ENCODE assay signal across 11 cellular contexts in genomic region chr3:185646382-185647133, GRCh38.
DNase-seq lines count a peak whose midpoint lies in the region; ATAC-seq and TF ChIP-seq lines count a peak whose summit lies in the region.
"Had no signal": no experiment of that assay in that cellular context is flagged by ENCODE, and none has a peak within 500 bp of the region (broad histone marks: within the 10 kb centered on the region; RNA-seq: fewer than 3 reads in every experiment).

No MANE protein-coding gene starts in this region.

- CTCF ChIA-PET in WTC11 (lab: Charles Lee) = interaction anchor here (0.9 to 5.0 kb wide), 3 partner anchors 13 to 71 kb away, joined by 3 to 40 read pairs (median 4); no protein-coding TSS in a partner anchor
- CTCF ChIA-PET in activated CD4-positive, alpha-beta memory T cell treated with anti-CD3 and anti-CD28 coated beads for 36 hours (lab: Charles Lee) = no interaction called here

- POLR2A ChIA-PET in WTC11 (lab: Charles Lee) = no interaction called here
- POLR2A ChIA-PET in activated CD4-positive, alpha-beta memory T cell treated with anti-CD3 and anti-CD28 coated beads for 36 hours (lab: Charles Lee) = no interaction called here

- H3K27me3 Mint-ChIP-seq in WTC11 (ENCODE audit: low read depth) = no peaks in the 10 kb centered on the region; the same call in 1 of the 2 replicates
- H3K27me3 Mint-ChIP-seq in naive B cell = no peaks in the 10 kb centered on the region
- peaks cover 11% of the 10 kb centered on the region for H3K27me3 Mint-ChIP-seq in activated CD4-positive, alpha-beta memory T cell treated with anti-CD3 and anti-CD28 coated beads for 36 hours

- H3K9me3 Mint-ChIP-seq in WTC11 (no peaks in the 10 kb centered on the region), naive B cell (no peaks in the 10 kb centered on the region)
- H3K9me3 Mint-ChIP-seq in activated CD4-positive, alpha-beta memory T cell treated with anti-CD3 and anti-CD28 coated beads for 36 hours = no peaks in the 10 kb centered on the region
- H3K9me3 Mint-ChIP-seq: activated CD4-positive, alpha-beta memory T cell treated with anti-CD3 and anti-CD28 coated beads, Interleukin-2, amount 10 ng/mL, durations not matched to agents 7 days and 5 days had no signal

- intact Hi-C loops in activated CD4-positive, alpha-beta memory T cell treated with anti-CD3 and anti-CD28 coated beads for 36 hours (cut with micrococcal nuclease) = no loop called here

- H3K36me3 Mint-ChIP-seq in WTC11 (peaks cover 60% of the 10 kb centered on the region), naive B cell (no peaks in the 10 kb centered on the region)
- H3K36me3 Mint-ChIP-seq in activated CD4-positive, alpha-beta memory T cell treated with anti-CD3 and anti-CD28 coated beads for 36 hours = no peaks in the 10 kb centered on the region

- H3K4me1 Mint-ChIP-seq in WTC11 (peaks cover 30% of the 10 kb centered on the region), naive B cell (peaks cover 16 to 23% (median 20%) of the 10 kb centered on the region in 3 donors)
- no peaks in the 10 kb centered on the region for H3K4me1 Mint-ChIP-seq in activated CD4-positive, alpha-beta memory T cell treated with anti-CD3 and anti-CD28 coated beads for 36 hours (ENCODE audit: low read depth)
- H3K4me1 Mint-ChIP-seq: activated CD4-positive, alpha-beta memory T cell treated with anti-CD3 and anti-CD28 coated beads, Interleukin-2, amount 10 ng/mL, durations not matched to agents 7 days and 5 days had no signal

- H3K27ac Mint-ChIP-seq in WTC11 (peak overlapping the region; percentile 90), naive B cell (peak overlapping the region in 3 of 6 donors; percentile 63 to 89 (median 84))
- no peak overlapping the region for H3K27ac Mint-ChIP-seq in activated CD4-positive, alpha-beta memory T cell treated with anti-CD3 and anti-CD28 coated beads for 36 hours
- H3K27ac Mint-ChIP-seq: activated CD4-positive, alpha-beta memory T cell treated with anti-CD3 and anti-CD28 coated beads, Interleukin-2, amount 10 ng/mL, durations not matched to agents 7 days and 5 days had no signal

- DNase-seq in WTC11 (ENCODE audit: low spot score) (no peak), naive B cell (peak; percentile 23), HPDE6-E6E7 (ENCODE audit: extremely low spot score) (no peak)
- no peak for DNase-seq in activated naive CD4-positive, alpha-beta T cell (lab: John Stamatoyannopoulos, UW)
- DNase-seq in activated CD4-positive, alpha-beta memory T cell treated with anti-CD3 and anti-CD28 coated beads for 36 hours = no peak
- DNase-seq: activated CD4-positive, alpha-beta memory T cell treated with anti-CD3 and anti-CD28 coated beads, Interleukin-2, amount 10 ng/mL, durations not matched to agents 7 days and 5 days; activated naive CD4-positive, alpha-beta T cell treated with Interleukin-2 at 50 U/mL for 16 hours; transverse colon had no signal

- H3K4me3 Mint-ChIP-seq in WTC11 = no peak overlapping the region
- H3K4me3 Mint-ChIP-seq in naive B cell = peak overlapping the region in 4 of 8 donors; percentile 18 to 51 (median 38)
- H3K4me3 Mint-ChIP-seq in activated CD4-positive, alpha-beta memory T cell treated with anti-CD3 and anti-CD28 coated beads for 36 hours = no peak overlapping the region
- H3K4me3 Mint-ChIP-seq: activated CD4-positive, alpha-beta memory T cell treated with anti-CD3 and anti-CD28 coated beads, Interleukin-2, amount 10 ng/mL, durations not matched to agents 7 days and 5 days had no signal

- peak; percentile 60 for ATAC-seq in GM18867 (IDR thresholded peaks at IDR 0.05; ENCODE audit: unreplicated experiment)
- peak; percentile 45 for ATAC-seq in HG02610 (IDR thresholded peaks at IDR 0.05; ENCODE audit: unreplicated experiment)
- ATAC-seq in WTC11 = peak; percentile 14
- ATAC-seq in naive B cell (ENCODE audit: low read depth in 2 of 2) = peak; percentile 90 to 96
- ATAC-seq in GM19395 (IDR thresholded peaks at IDR 0.05; ENCODE audit: unreplicated experiment) = no peak

- no peak for TF ChIP-seq CTCF in WTC11 (IDR thresholded peaks at IDR 0.05)

TF ChIP-seq in WTC11, 78 proteins besides CTCF, POLR2A, EP300 and RAD21:
- TF ChIP-seq ARID4B (CRISPR knock-in tag; IDR thresholded peaks at IDR 0.05; ENCODE audit: borderline replicate concordance) = no peak
- peak; percentile 52; the same call in 1 of the 2 replicates for TF ChIP-seq ZNF423 (CRISPR knock-in tag; IDR thresholded peaks at IDR 0.05)
